ENCODE assay signal across 17 cellular contexts in genomic region chr6:111957623-111958315, GRCh38.
DNase-seq lines count a peak whose midpoint lies in the region; ATAC-seq and TF ChIP-seq lines count a peak whose summit lies in the region.
"Had no signal": no experiment of that assay in that cellular context is flagged by ENCODE, and none has a peak within 500 bp of the region (broad histone marks: within the 10 kb centered on the region; RNA-seq: fewer than 3 reads in every experiment).

No MANE protein-coding gene starts in this region.

- DNase-seq in DND-41 (peak; percentile 10), HT1080 (ENCODE audit: low read depth) (peak; percentile 6), NCI-H748 (lab: John Stamatoyannopoulos, UW; ENCODE audit: unreplicated experiment) (peak; percentile 81), iPS-NIHi7 (ENCODE audit: extremely low spot score) (peak; percentile 77), posterior vena cava (ENCODE audit: low spot score) (no peak), A172 (ENCODE audit: low spot score) (no peak), testis (no peak), NCI-H187 treated with DMSO at 0.1 percent for 48 hours (lab: John Stamatoyannopoulos, UW) (no peak)
- DNase-seq: activated CD8-positive, alpha-beta memory T cell treated with anti-CD3 and anti-CD28 coated beads, Interleukin-2, amount 50 U/mL, for 4 hours; activated naive CD4-positive, alpha-beta T cell treated with anti-CD3 and anti-CD28 coated beads, Interleukin-2, amount 50 U/mL, for 16 hours; left colon; naive B cell; NCI-H1105 treated with DMSO at 0.1 percent for 48 hours; stimulated activated naive CD4-positive, alpha-beta T cell treated with Interleukin-2 at 50 U/mL for 16 hours had no signal

- H3K27ac ChIP-seq in DND-41 (ENCODE audit: low read length): no peak overlapping the region
- H3K27ac ChIP-seq in testis: no peak overlapping the region
- H3K27ac ChIP-seq: C4-2B, cardiac muscle cell had no signal

- no peak overlapping the region for H3K4me3 ChIP-seq in DND-41 (ENCODE audit: low read depth in 1 of 2, low read length in 2 of 2)
- H3K4me3 ChIP-seq in testis: no peak overlapping the region
- H3K4me3 ChIP-seq: cardiac muscle cell had no signal

- H3K9ac ChIP-seq in DND-41 (ENCODE audit: low read depth, low read length): no peak overlapping the region

- no peaks in the 10 kb centered on the region for H3K9me3 ChIP-seq in DND-41 (ENCODE audit: insufficient read depth, low read length, severe bottlenecking)
- no peaks in the 10 kb centered on the region for H3K9me3 ChIP-seq in testis

- no peak overlapping the region for H2AFZ ChIP-seq in DND-41 (ENCODE audit: low read depth, low read length)

- H3K4me2 ChIP-seq in DND-41 (ENCODE audit: insufficient read depth, low read length): no peak overlapping the region

- H3K79me2 ChIP-seq in DND-41 (ENCODE audit: insufficient read depth, low read length): no peaks in the 10 kb centered on the region

- H3K4me1 ChIP-seq in DND-41 (ENCODE audit: insufficient read depth, low read length) (no peaks in the 10 kb centered on the region), testis (no peaks in the 10 kb centered on the region)

- H4K20me1 ChIP-seq in DND-41 (ENCODE audit: insufficient read depth, low read length): no peaks in the 10 kb centered on the region

- WGBS in testis, 2 donors: 65 to 66% methylated on average over 9 to 10 of the region's 10 CpGs

- TF ChIP-seq CTCF in DND-41 (IDR thresholded peaks at IDR 0.05; ENCODE audit: borderline replicate concordance, extremely low read depth, low read length, poor library complexity, severe bottlenecking): no peak
- TF ChIP-seq CTCF in testis (IDR thresholded peaks at IDR 0.05): no peak

- H3K36me3 ChIP-seq in DND-41 (ENCODE audit: insufficient read depth, low read length) (no peaks in the 10 kb centered on the region), testis (ENCODE audit: low read depth, missing control alignments) (no peaks in the 10 kb centered on the region)
- H3K36me3 ChIP-seq: cardiac muscle cell had no signal

- TF ChIP-seq POLR2A in testis (IDR thresholded peaks at IDR 0.05): no peak

- H3K27me3 ChIP-seq in DND-41 (ENCODE audit: insufficient read depth, low read length, poor library complexity) (no peaks in the 10 kb centered on the region), testis (no peaks in the 10 kb centered on the region)

- intact Hi-C loops in posterior vena cava (cut with DNase I): no loop called here
- intact Hi-C loops in testis (cut with DNase I; ENCODE audit: low total_unique reads): no loop called here

- peak; percentile 52 for ATAC-seq in DND-41 (ENCODE audit: insufficient read depth, low read depth)
- ATAC-seq: left colon, sciatic nerve had no signal

Comparison
In these comparisons a context has a peak if more than half of its experiments do, and no peak if none do; other contexts are left out.
1. DNase-seq: peak in DND-41 (single experiment), HT1080 (single experiment), NCI-H748 (single experiment) and iPS-NIHi7 (single experiment); none in posterior vena cava (single experiment), A172 (single experiment), testis (single experiment) and NCI-H187 treated with DMSO at 0.1 percent for 48 hours (single experiment).